2 cellular contexts compared by ENCODE assay signal in genomic region chr5:147259837-147260236, GRCh38.
TF ChIP-seq lines count a peak whose summit lies in the region.

No MANE protein-coding gene starts in this region.

TF ChIP-seq in GM23338, 12 proteins besides CTCF, POLR2A, EP300 and RAD21 (continued from another document):
- TF ChIP-seq REST (IDR thresholded peaks at IDR 0.05; ENCODE audit: unreplicated experiment) (no peak), ZNF462 (CRISPR knock-in tag; IDR thresholded peaks at IDR 0.05) (no peak), CREB1 (CRISPR knock-in tag; IDR thresholded peaks at IDR 0.05; ENCODE audit: low read depth) (no peak)

TF ChIP-seq in SK-N-SH, 30 proteins besides CTCF, POLR2A, EP300 and RAD21 (continued from another document):
- TF ChIP-seq FOXJ3 (CRISPR knock-in tag; IDR thresholded peaks at IDR 0.05), result no peak
- TF ChIP-seq FOXM1 (IDR thresholded peaks at IDR 0.05; ENCODE audit: low read depth), result no peak
- no peak for TF ChIP-seq RXRA (IDR thresholded peaks at IDR 0.05; ENCODE audit: borderline replicate concordance, low read depth)
- no peak for TF ChIP-seq GATA2 (CRISPR knock-in tag; IDR thresholded peaks at IDR 0.05)
- no peak for TF ChIP-seq RCOR1 (IDR thresholded peaks at IDR 0.05; ENCODE audit: low read length)
- no peak for TF ChIP-seq USF2 (IDR thresholded peaks at IDR 0.05; ENCODE audit: borderline replicate concordance, low read depth, low read length)
- no peak for TF ChIP-seq POLR2AphosphoS5 (IDR thresholded peaks at IDR 0.05; ENCODE audit: low read depth, low read length)
- TF ChIP-seq TEAD4 (IDR thresholded peaks at IDR 0.05; ENCODE audit: borderline replicate concordance, insufficient read depth), result no peak
- TF ChIP-seq YY1 (IDR thresholded peaks at IDR 0.05; ENCODE audit: low read depth), result no peak
